ENCODE assay signal across 2 cellular contexts in the genomic region with DNA sequence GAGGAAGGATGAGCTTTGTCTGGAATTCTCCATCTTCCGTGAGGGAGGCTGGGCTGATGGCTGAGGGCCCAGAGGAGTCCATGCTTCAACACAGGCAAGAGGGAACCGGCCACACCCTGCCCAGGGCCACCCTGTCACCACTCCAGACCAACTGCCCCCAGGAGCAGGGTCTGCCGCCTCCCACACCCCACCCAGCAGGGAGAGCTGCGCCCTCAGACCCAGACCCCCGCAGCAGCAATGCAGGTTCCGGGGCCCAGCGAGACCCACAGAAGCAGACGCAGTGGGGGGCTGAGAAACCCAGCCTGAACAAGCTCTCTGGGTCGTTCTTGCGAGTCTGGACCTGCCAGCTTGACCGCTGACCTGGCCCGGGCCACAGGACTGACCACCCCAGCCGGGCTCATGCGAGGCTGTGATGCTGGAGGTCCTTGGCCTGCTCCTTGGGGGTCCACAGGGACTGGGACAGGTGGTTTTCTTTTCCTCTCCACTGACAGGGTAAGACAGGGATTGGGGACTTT.
TF ChIP-seq lines count a peak whose summit lies in the region.

No MANE protein-coding gene starts in this region.

TF ChIP-seq in HEK293, 187 proteins besides CTCF, POLR2A, EP300 and RAD21:
- TF ChIP-seq YY1 (tag by site-specific recombination; IDR thresholded peaks at IDR 0.05): no peak
- TF ChIP-seq ZNF37A (tag by site-specific recombination; IDR thresholded peaks at IDR 0.05): no peak
- 0 out of 2 replicates have a peak, but pooled peaks have one; percentile 17 for TF ChIP-seq GLIS2 (tag by site-specific recombination; IDR thresholded peaks at IDR 0.05)

TF ChIP-seq in HepG2, 621 proteins besides CTCF, POLR2A, EP300 and RAD21:
- peak; percentile 10; the same call in 1 of the 2 replicates for TF ChIP-seq MYC (CRISPR knock-in tag; IDR thresholded peaks at IDR 0.05; ENCODE audit: borderline replicate concordance)
- TF ChIP-seq, protein P1, sequence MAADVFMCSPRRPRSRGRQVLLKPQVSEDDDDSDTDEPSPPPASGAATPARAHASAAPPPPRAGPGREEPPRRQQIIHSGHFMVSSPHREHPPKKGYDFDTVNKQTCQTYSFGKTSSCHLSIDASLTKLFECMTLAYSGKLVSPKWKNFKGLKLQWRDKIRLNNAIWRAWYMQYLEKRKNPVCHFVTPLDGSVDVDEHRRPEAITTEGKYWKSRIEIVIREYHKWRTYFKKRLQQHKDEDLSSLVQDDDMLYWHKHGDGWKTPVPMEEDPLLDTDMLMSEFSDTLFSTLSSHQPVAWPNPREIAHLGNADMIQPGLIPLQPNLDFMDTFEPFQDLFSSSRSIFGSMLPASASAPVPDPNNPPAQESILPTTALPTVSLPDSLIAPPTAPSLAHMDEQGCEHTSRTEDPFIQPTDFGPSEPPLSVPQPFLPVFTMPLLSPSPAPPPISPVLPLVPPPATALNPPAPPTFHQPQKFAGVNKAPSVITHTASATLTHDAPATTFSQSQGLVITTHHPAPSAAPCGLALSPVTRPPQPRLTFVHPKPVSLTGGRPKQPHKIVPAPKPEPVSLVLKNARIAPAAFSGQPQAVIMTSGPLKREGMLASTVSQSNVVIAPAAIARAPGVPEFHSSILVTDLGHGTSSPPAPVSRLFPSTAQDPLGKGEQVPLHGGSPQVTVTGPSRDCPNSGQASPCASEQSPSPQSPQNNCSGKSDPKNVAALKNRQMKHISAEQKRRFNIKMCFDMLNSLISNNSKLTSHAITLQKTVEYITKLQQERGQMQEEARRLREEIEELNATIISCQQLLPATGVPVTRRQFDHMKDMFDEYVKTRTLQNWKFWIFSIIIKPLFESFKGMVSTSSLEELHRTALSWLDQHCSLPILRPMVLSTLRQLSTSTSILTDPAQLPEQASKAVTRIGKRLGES (CRISPR knock-in tag; IDR thresholded peaks at IDR 0.05; ENCODE audit: borderline replicate concordance): no peak
